Comparison of ENCODE assay signal across 1 cellular context in the genomic region with DNA sequence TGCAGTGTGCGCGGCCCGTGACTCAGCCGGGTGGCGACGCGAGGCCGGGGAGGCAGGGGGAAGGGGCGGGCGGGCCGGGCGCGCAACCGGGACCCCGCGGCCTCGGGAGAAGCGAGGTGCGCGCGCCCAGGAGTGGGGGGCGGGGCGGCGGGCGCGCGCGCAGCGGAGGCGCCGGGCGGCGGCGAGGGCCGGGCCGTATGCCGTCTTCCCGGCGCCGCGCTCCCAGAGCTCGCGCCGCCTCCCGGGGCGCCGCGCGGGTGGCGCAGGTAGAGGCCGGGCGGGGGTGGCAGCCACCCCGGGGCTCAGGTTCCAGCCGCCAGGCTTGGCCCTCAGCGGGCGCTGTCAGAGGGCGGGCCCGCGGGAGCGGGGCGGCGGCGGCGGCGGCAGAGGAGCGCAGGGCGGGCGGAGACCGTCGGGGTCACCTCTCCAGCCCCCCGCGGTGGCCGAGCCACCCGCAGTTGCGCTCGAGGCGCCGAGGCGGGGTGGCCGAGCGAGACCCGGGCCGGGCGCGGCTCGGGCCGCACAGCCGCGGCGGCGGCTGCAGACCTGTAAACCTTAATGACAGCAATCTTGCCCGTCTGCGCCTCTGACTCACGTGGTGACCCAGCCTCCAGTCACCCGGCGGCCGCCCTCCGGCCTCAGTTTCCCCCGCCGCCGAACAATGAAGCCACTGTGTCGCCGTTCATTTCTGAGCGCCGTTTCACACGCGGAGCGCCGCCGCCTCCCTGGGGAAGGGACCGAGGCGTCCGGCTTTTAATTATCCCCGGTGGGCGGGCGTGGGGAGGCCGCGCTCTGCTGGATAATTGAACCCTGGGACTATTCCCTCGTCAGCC.
TF ChIP-seq lines count a peak whose summit lies in the region.

No MANE protein-coding gene starts in this region.

TF ChIP-seq in HepG2, 621 proteins besides CTCF, POLR2A, EP300 and RAD21 (continued from another document):
- no peak for TF ChIP-seq BCLAF1 (IDR thresholded peaks at IDR 0.05)
- TF ChIP-seq, protein P1, sequence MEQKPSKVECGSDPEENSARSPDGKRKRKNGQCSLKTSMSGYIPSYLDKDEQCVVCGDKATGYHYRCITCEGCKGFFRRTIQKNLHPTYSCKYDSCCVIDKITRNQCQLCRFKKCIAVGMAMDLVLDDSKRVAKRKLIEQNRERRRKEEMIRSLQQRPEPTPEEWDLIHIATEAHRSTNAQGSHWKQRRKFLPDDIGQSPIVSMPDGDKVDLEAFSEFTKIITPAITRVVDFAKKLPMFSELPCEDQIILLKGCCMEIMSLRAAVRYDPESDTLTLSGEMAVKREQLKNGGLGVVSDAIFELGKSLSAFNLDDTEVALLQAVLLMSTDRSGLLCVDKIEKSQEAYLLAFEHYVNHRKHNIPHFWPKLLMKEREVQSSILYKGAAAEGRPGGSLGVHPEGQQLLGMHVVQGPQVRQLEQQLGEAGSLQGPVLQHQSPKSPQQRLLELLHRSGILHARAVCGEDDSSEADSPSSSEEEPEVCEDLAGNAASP (CRISPR knock-in tag; IDR thresholded peaks at IDR 0.05; ENCODE audit: borderline replicate concordance), result no peak
- TF ChIP-seq HOXA3 (CRISPR knock-in tag; IDR thresholded peaks at IDR 0.05), result peak; percentile 36; the same call in 1 of the 2 replicates
- TF ChIP-seq ZNF773 (CRISPR knock-in tag; IDR thresholded peaks at IDR 0.05; ENCODE audit: borderline replicate concordance), result peak; percentile 37; the same call in 1 of the 2 replicates
- TF ChIP-seq, protein P2, sequence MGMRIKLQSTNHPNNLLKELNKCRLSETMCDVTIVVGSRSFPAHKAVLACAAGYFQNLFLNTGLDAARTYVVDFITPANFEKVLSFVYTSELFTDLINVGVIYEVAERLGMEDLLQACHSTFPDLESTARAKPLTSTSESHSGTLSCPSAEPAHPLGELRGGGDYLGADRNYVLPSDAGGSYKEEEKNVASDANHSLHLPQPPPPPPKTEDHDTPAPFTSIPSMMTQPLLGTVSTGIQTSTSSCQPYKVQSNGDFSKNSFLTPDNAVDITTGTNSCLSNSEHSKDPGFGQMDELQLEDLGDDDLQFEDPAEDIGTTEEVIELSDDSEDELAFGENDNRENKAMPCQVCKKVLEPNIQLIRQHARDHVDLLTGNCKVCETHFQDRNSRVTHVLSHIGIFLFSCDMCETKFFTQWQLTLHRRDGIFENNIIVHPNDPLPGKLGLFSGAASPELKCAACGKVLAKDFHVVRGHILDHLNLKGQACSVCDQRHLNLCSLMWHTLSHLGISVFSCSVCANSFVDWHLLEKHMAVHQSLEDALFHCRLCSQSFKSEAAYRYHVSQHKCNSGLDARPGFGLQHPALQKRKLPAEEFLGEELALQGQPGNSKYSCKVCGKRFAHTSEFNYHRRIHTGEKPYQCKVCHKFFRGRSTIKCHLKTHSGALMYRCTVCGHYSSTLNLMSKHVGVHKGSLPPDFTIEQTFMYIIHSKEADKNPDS (CRISPR knock-in tag; IDR thresholded peaks at IDR 0.05), result no peak
- no peak for TF ChIP-seq RORA (CRISPR knock-in tag; IDR thresholded peaks at IDR 0.05)
- TF ChIP-seq TFDP1 (CRISPR knock-in tag; IDR thresholded peaks at IDR 0.05; ENCODE audit: borderline replicate concordance), result no peak
- TF ChIP-seq ZFY (CRISPR knock-in tag; IDR thresholded peaks at IDR 0.05), result peak; percentile 49
- 0 out of 2 replicates have a peak, but pooled peaks have one; percentile 4 for TF ChIP-seq ZNF281 (CRISPR knock-in tag; IDR thresholded peaks at IDR 0.05; ENCODE audit: borderline replicate concordance)
- 0 out of 2 replicates have a peak, but pooled peaks have one; percentile 47 for TF ChIP-seq MEIS2 (CRISPR knock-in tag; IDR thresholded peaks at IDR 0.05)
- peak; percentile 51; the same call in 1 of the 2 replicates for TF ChIP-seq YEATS4 (CRISPR knock-in tag; IDR thresholded peaks at IDR 0.05; ENCODE audit: borderline replicate concordance)
- TF ChIP-seq KLF16 (CRISPR knock-in tag; IDR thresholded peaks at IDR 0.05), result no peak
- no peak for TF ChIP-seq ZNF614 (CRISPR knock-in tag; IDR thresholded peaks at IDR 0.05; ENCODE audit: borderline replicate concordance)
- no peak for TF ChIP-seq ZNF343 (CRISPR knock-in tag; IDR thresholded peaks at IDR 0.05)
- TF ChIP-seq, protein P3, sequence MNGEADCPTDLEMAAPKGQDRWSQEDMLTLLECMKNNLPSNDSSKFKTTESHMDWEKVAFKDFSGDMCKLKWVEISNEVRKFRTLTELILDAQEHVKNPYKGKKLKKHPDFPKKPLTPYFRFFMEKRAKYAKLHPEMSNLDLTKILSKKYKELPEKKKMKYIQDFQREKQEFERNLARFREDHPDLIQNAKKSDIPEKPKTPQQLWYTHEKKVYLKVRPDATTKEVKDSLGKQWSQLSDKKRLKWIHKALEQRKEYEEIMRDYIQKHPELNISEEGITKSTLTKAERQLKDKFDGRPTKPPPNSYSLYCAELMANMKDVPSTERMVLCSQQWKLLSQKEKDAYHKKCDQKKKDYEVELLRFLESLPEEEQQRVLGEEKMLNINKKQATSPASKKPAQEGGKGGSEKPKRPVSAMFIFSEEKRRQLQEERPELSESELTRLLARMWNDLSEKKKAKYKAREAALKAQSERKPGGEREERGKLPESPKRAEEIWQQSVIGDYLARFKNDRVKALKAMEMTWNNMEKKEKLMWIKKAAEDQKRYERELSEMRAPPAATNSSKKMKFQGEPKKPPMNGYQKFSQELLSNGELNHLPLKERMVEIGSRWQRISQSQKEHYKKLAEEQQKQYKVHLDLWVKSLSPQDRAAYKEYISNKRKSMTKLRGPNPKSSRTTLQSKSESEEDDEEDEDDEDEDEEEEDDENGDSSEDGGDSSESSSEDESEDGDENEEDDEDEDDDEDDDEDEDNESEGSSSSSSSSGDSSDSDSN (CRISPR knock-in tag; IDR thresholded peaks at IDR 0.05), result peak; percentile 64; the same call in 1 of the 2 replicates
- TF ChIP-seq ZNF550 (CRISPR knock-in tag; IDR thresholded peaks at IDR 0.05; ENCODE audit: borderline replicate concordance), result no peak
- peak; percentile 86 for TF ChIP-seq ZNF777 (CRISPR knock-in tag; IDR thresholded peaks at IDR 0.05)
- TF ChIP-seq, protein P4, sequence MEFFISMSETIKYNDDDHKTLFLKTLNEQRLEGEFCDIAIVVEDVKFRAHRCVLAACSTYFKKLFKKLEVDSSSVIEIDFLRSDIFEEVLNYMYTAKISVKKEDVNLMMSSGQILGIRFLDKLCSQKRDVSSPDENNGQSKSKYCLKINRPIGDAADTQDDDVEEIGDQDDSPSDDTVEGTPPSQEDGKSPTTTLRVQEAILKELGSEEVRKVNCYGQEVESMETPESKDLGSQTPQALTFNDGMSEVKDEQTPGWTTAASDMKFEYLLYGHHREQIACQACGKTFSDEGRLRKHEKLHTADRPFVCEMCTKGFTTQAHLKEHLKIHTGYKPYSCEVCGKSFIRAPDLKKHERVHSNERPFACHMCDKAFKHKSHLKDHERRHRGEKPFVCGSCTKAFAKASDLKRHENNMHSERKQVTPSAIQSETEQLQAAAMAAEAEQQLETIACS (CRISPR knock-in tag; IDR thresholded peaks at IDR 0.05), result peak; percentile 78; the same call in 1 of the 2 replicates
- no peak for TF ChIP-seq GATAD2A (CRISPR knock-in tag; IDR thresholded peaks at IDR 0.05)
